Comparison of ENCODE assay signal across 9 cellular contexts in the genomic region with DNA sequence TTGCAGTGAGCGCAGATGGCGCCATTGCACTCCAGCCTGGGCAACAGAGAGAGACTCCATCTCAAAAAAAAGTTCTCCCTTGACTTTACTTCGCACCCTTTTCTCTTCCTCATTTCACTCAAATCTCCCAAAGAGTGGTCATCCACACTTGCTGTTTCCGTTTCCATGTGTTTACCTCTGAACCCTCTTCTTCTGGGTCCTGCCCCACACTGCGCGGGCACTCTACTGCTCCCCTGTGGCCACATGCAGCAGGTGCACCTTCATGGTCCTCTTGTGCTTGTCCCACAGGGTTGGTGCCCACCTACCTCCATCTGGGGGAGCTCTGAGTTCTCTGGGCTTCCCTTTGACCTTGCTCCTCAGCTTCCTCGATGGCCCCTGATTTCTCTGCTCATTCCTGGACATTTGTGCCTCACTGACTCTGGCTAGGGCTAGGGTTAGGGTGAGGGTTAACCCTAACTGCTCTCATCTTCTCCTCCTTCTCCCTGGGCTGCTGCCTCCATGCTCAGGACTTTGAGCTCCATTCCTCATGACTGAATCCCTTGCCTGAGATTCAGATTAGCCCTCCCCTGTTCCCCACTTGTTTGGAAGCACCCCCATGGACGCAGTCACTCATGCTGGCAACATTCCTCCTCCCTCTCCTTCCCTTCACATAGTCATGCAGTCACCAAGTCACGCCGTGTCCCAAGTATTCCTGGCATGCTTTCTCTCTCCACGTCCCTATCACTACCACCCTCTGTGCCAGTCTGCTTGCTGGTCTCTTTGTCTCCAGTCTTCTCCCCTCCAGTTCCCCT. TPM values are rescaled to one million over a fixed set of nuclear protein-coding genes. Genes with fewer than 3 reads are reported as not detected.
A peak's percentile ranks its signal among the peaks of the same experiment; 100 is the strongest.
DNase-seq lines count a peak whose midpoint lies in the region; ATAC-seq and TF ChIP-seq lines count a peak whose summit lies in the region.
"Had no signal": no experiment of that assay in that cellular context is flagged by ENCODE, and none has a peak within 500 bp of the region (broad histone marks: within the 10 kb centered on the region; RNA-seq: fewer than 3 reads in every experiment).

No MANE protein-coding gene starts in this region.

- in situ Hi-C loops in GM13977 (cut with MboI; ENCODE audit: low pct_unique_long_range_greater_than_20kb, low sequenced_read_pairs, unreplicated experiment), result no loop called here

- H3K4me3 ChIP-seq in NB4 (ENCODE audit: low read depth, low read length) (no peak overlapping the region), epithelial cell of proximal tubule (ENCODE audit: low read depth, low read length) (no peak overlapping the region)

- no peak overlapping the region for H3K27ac Mint-ChIP-seq in progenitor cell of endocrine pancreas
- H3K27ac Mint-ChIP-seq: activated naive CD4-positive, alpha-beta T cell treated with anti-CD3 and anti-CD28 coated beads, Interleukin-2, amount 50 U/mL, for 72 hours had no signal

- H3K4me1 Mint-ChIP-seq in progenitor cell of endocrine pancreas (ENCODE audit: low read depth), result peaks cover 7% of the 10 kb centered on the region

- H3K27me3 Mint-ChIP-seq in progenitor cell of endocrine pancreas, result peaks cover 29% of the 10 kb centered on the region

- ATAC-seq in HG02571 (IDR thresholded peaks at IDR 0.05; ENCODE audit: unreplicated experiment) (no peak), GM21390 (IDR thresholded peaks at IDR 0.05; ENCODE audit: unreplicated experiment) (no peak)

- TF ChIP-seq POLR2A in NB4 (IDR thresholded peaks at IDR 0.05; ENCODE audit: extremely low read depth, insufficient read length), result no peak

- H3K9me3 Mint-ChIP-seq in progenitor cell of endocrine pancreas (ENCODE audit: low read depth), result peaks cover 24% of the 10 kb centered on the region

- TF ChIP-seq CTCF in GM13977 (IDR thresholded peaks at IDR 0.05; ENCODE audit: extremely low read depth, insufficient read depth, missing control alignments) (peak; percentile 69), NB4 (IDR thresholded peaks at IDR 0.05; ENCODE audit: low read depth, low read length) (peak; percentile 72), epithelial cell of proximal tubule (conservative IDR thresholded peaks at IDR 0.05; ENCODE audit: low read depth, low read length) (peak; percentile 66), progenitor cell of endocrine pancreas (IDR thresholded peaks at IDR 0.05; ENCODE audit: unreplicated experiment) (peak; percentile 57)

- no peak overlapping the region for H3K4me3 Mint-ChIP-seq in progenitor cell of endocrine pancreas (ENCODE audit: low read depth)

- peaks cover 3% of the 10 kb centered on the region for H3K36me3 Mint-ChIP-seq in progenitor cell of endocrine pancreas (ENCODE audit: insufficient read depth)

- DNase-seq in GM13977 (ENCODE audit: low spot score) (peak; percentile 45), NB4 (ENCODE audit: low read depth) (peak; percentile 64), epithelial cell of proximal tubule (ENCODE audit: low read depth) (no peak), progenitor cell of endocrine pancreas (ENCODE audit: low spot score, unreplicated experiment) (no peak), NCI-H128 (lab: John Stamatoyannopoulos, UW; ENCODE audit: unreplicated experiment) (no peak)
- DNase-seq in activated naive CD4-positive, alpha-beta T cell treated with Interleukin-2 at 50 U/mL for 16 hours, result no peak

RNA-seq across cellular contexts. Expression of a gene that starts 26.6 kb away (rescaled TPM):
- under 0.01 TPM in 1 of 2 replicates, not detected in the other for total RNA-seq in epithelial cell of proximal tubule
- not detected in 2 replicates for total RNA-seq in progenitor cell of endocrine pancreas
- total RNA-seq: activated naive CD4-positive, alpha-beta T cell treated with anti-CD3 and anti-CD28 coated beads, Interleukin-2, amount 50 U/mL, for 72 hours had no signal

Comparison
In these comparisons a context has a peak if more than half of its experiments do, and no peak if none do; other contexts are left out.
1. DNase-seq: peak in GM13977 (single experiment) and NB4 (single experiment); none in epithelial cell of proximal tubule (single experiment), progenitor cell of endocrine pancreas (single experiment), activated naive CD4-positive, alpha-beta T cell treated with Interleukin-2 at 50 U/mL for 16 hours (single experiment) and NCI-H128 (single experiment).
2. Peak in every context shown above with its lines, with median percentiles within 50 percentile points of each other: CTCF ChIP-seq.